ENCODE assay signal across 8 cellular contexts in the genomic region with DNA sequence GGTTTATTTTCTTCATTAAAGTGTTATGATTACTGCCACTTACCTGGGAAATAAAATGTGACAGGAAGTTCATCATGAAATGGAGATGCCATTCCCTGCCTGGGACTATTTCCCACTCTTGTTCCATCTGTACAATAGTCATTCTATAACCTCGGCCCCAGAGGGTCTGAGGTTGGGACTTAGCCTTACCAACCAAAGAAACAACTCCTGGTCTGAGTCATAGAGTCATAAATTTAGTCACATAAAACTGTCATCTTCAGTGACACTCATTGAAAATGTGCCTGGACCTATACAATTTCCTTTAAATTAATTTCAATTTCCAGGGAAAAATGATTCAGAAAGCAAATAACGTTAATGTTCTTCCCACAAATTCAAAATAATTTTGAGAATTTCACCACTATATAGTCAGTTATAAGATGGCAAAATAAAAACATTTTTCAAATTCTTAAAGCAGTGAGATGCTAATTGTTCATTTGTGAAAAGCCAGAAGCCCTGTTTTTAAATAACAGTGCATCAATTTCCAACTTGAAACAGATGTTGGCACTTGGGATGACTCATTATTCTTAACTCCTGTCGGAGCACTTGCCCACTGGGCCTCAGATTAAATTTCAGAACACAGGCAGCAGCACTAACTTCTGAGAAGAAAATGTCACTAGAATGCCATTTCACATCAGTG.
A peak's percentile ranks its signal among the peaks of the same experiment; 100 is the strongest.
DNase-seq lines count a peak whose midpoint lies in the region; ATAC-seq, FAIRE-seq and TF ChIP-seq lines count a peak whose summit lies in the region.

No MANE protein-coding gene starts in this region.

- peak; percentile 65 for ATAC-seq in GM21737 (IDR thresholded peaks at IDR 0.05; ENCODE audit: unreplicated experiment)

- no peak overlapping the region for H3K9ac ChIP-seq in HUES64 (ENCODE audit: low read depth, low read length)

- no peaks in the 10 kb centered on the region for H3K36me3 ChIP-seq in HUES64 (ENCODE audit: insufficient read depth, low read length)
- no peaks in the 10 kb centered on the region for H3K36me3 ChIP-seq in esophagus muscularis mucosa

- no peak for TF ChIP-seq EP300 in esophagus muscularis mucosa (IDR thresholded peaks at IDR 0.05)

- intact Hi-C loops in esophagus muscularis mucosa (cut with DNase I) = no loop called here

- H3K9me3 ChIP-seq in HUES64 (ENCODE audit: insufficient read depth, low read depth, low read length) (peaks cover 9% of the 10 kb centered on the region; the same call in 1 of the 2 replicates), esophagus muscularis mucosa (peaks cover 0 to 9% (median 3%) of the 10 kb centered on the region in 4 donors)

- no peak for TF ChIP-seq CTCF in foreskin fibroblast (IDR thresholded peaks at IDR 0.05; ENCODE audit: low read depth, low read length)
- no peak for TF ChIP-seq CTCF in esophagus muscularis mucosa (IDR thresholded peaks at IDR 0.05)

- no peak for TF ChIP-seq POLR2A in esophagus muscularis mucosa (IDR thresholded peaks at IDR 0.05; ENCODE audit: low read depth)

- H3K27me3 ChIP-seq in HUES64 (ENCODE audit: insufficient read depth, low read length) (no peaks in the 10 kb centered on the region), esophagus muscularis mucosa (no peaks in the 10 kb centered on the region)

- H3K27ac ChIP-seq in HUES64 (ENCODE audit: low read depth, low read length) (0 out of 2 replicates have a peak overlapping the region, but pooled peaks have one; percentile 36), esophagus muscularis mucosa (replicated peaks in 1 of 4) (no peak overlapping the region)

- no peak overlapping the region for H3K4me3 ChIP-seq in HUES64 (ENCODE audit: low read length)
- H3K4me3 ChIP-seq in foreskin fibroblast (ENCODE audit: low read depth in 1 of 2, low read length in 2 of 2) = no peak overlapping the region
- no peak overlapping the region for H3K4me3 ChIP-seq in esophagus muscularis mucosa

- WGBS in HUES64 = 77% methylated on average over 3 of the region's 3 CpGs
- WGBS in esophagus muscularis mucosa = 62% methylated on average over 3 of the region's 3 CpGs

- peak; percentile 56 for FAIRE-seq in GM18507 (lab: Jason Lieb, UNC)

- H3K4me1 ChIP-seq in HUES64 (ENCODE audit: insufficient read depth, low read length) (peaks cover 17% of the 10 kb centered on the region), esophagus muscularis mucosa (no peaks in the 10 kb centered on the region)

- DNase-seq in GM18507 (ENCODE audit: extremely low spot score, insufficient read length, low read depth) (peak; percentile 4), foreskin fibroblast (peak; percentile 76 to 85), esophagus muscularis mucosa (ENCODE audit: extremely low spot score) (no peak), activated gamma-delta T cell treated with Interleukin-2 at 50 U/mL for 16 hours (no peak), superior temporal gyrus (ENCODE audit: extremely low spot score) (no peak)
- no peak for DNase-seq in stimulated activated naive CD4-positive, alpha-beta T cell treated with Interleukin-2 at 50 U/mL for 16 hours (lab: John Stamatoyannopoulos, UW)

Comparison
In these comparisons a context has a peak if more than half of its experiments do, and no peak if none do; other contexts are left out.
1. DNase-seq: peak in GM18507 (single experiment) and foreskin fibroblast (2 of 2); none in esophagus muscularis mucosa (single experiment), activated gamma-delta T cell treated with Interleukin-2 at 50 U/mL for 16 hours (single experiment), superior temporal gyrus (single experiment) and stimulated activated naive CD4-positive, alpha-beta T cell treated with Interleukin-2 at 50 U/mL for 16 hours (single experiment).